Comparison of ENCODE assay signal across 21 cellular contexts in the genomic region with DNA sequence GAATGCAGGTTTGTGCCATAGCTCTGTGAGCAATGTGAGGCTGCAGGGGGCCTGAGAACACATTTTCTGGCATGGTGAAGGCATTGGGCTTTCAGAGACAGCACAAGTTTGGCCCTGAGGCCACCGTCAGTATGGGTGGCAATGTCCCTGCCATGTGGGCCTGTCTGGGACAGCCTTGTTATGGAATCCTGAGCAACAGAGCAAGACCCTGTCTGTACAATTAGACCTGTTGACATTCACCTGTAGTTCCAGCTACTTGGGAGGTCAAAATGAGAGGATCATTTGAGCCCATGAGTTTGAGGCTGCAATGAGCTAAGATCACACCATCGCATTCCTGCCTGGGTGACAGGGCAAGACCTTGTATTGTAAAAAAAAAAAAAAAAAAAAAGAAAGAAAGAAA.
"Had no signal": no experiment of that assay in that cellular context is flagged by ENCODE, and none has a peak within 500 bp of the region (broad histone marks: within the 10 kb centered on the region; RNA-seq: fewer than 3 reads in every experiment).

No MANE protein-coding gene starts in this region.

- DNase-seq: activated CD4-positive, alpha-beta T cell treated with anti-CD3 and anti-CD28 coated beads, Interleukin-2, amount 10 ng/mL, durations not matched to agents 24 days and 14 days; activated CD8-positive, alpha-beta T cell treated with anti-CD3 and anti-CD28 coated beads, Interleukin-2, amount 10 ng/mL, durations not matched to agents 7 days and 5 days; activated gamma-delta T cell; activated naive CD4-positive, alpha-beta T cell treated with anti-CD3 and anti-CD28 coated beads, Interleukin-2, amount 50 U/mL, for 16 hours; activated naive CD8-positive, alpha-beta T cell treated with anti-CD3 and anti-CD28 coated beads, Interleukin-2, amount 50 U/mL, for 24 hours; anterior cingulate cortex; heart left ventricle; left ventricle myocardium superior; mammary epithelial cell; occipital lobe; right lobe of liver; small intestine; stimulated activated CD4-positive, alpha-beta T cell treated with anti-CD3 and anti-CD28 coated beads, Interleukin-15, amount 100 ng/mL, for 24 hours; stimulated activated naive B cell treated with anti-CD40 and anti-IgM and Interleukin-4, amounts not matched to agents 10 μg/mL and 1 μg/mL and 100 μg/mL, for 72 hours; T-helper 17 cell; transverse colon had no signal

- H3K27me3 ChIP-seq: body of pancreas, cardiac muscle cell, heart left ventricle, right lobe of liver, transverse colon had no signal

- FAIRE-seq: islet of Langerhans, small intestine had no signal

- H3K27ac ChIP-seq: body of pancreas, cardiac muscle cell, epithelial cell of prostate, heart left ventricle, right lobe of liver, transverse colon had no signal

- H3K9me3 ChIP-seq: body of pancreas had no signal

- H3K4me1 ChIP-seq: body of pancreas, heart left ventricle, right lobe of liver, transverse colon had no signal

- H3K4me3 ChIP-seq: body of pancreas, cardiac muscle cell, heart left ventricle, mucosa of descending colon, right lobe of liver, transverse colon had no signal

- H3K36me3 ChIP-seq: cardiac muscle cell, right lobe of liver, transverse colon had no signal

- ATAC-seq: activated CD8-positive, alpha-beta T cell treated with anti-CD3 and anti-CD28 coated beads, Interleukin-2, amount 10 ng/mL, durations not matched to agents 7 days and 5 days; activated naive CD8-positive, alpha-beta T cell treated with anti-CD3 and anti-CD28 coated beads, Interleukin-2, amount 50 U/mL, for 24 hours; body of pancreas; left ventricle myocardium superior; mucosa of descending colon; right lobe of liver; stimulated activated naive B cell treated with anti-CD40 and anti-IgM and Interleukin-4, amounts not matched to agents 10 μg/mL and 1 μg/mL and 100 μg/mL, for 72 hours; T-helper 17 cell had no signal
